ENCODE assay signal across 8 cellular contexts in genomic region chr15:41331833-41332787, GRCh38. TPM values are rescaled to one million over a fixed set of nuclear protein-coding genes. Genes with fewer than 3 reads are reported as not detected.
DNase-seq lines count a peak whose midpoint lies in the region; ATAC-seq, FAIRE-seq and TF ChIP-seq lines count a peak whose summit lies in the region.

TSS of gene OIP5 (minus strand) at chr15:41332591. CDS start at chr15:41332561, 30 bp downstream.

- intact Hi-C loops in Calu3 (cut with micrococcal nuclease; ENCODE audit: unreplicated experiment), result loop anchor here (10.0 kb wide), 1 partner anchor 77 kb away; no protein-coding TSS in a partner anchor

- TF ChIP-seq CTCF in Calu3 (IDR thresholded peaks at IDR 0.05; ENCODE audit: unreplicated experiment), result no peak

- BruUV-seq in Calu3 (replicated peaks; lab: Mats Ljungman, UMichigan), result no TSS peak

- H3K36me3 Mint-ChIP-seq in Calu3 (ENCODE audit: insufficient read depth, unreplicated experiment), result peaks cover 31% of the 10 kb centered on the region
- peaks cover 34% of the 10 kb centered on the region for H3K36me3 Mint-ChIP-seq in activated CD8-positive, alpha-beta memory T cell treated with anti-CD3 and anti-CD28 coated beads, Interleukin-2, amount 10 ng/mL, durations not matched to agents 7 days and 5 days

- peak; percentile 98 for FAIRE-seq in endometrium (lab: Jason Lieb, UNC)

- H3K9me3 Mint-ChIP-seq in Calu3 (ENCODE audit: low read depth, unreplicated experiment), result no peaks in the 10 kb centered on the region
- no peaks in the 10 kb centered on the region for H3K9me3 Mint-ChIP-seq in activated CD8-positive, alpha-beta memory T cell treated with anti-CD3 and anti-CD28 coated beads, Interleukin-2, amount 10 ng/mL, durations not matched to agents 7 days and 5 days (ENCODE audit: low read depth)

- peak within 1 kb of the TSS; percentile 87 for H3K27ac Mint-ChIP-seq in Calu3 (ENCODE audit: unreplicated experiment)
- peak within 1 kb of the TSS; percentile 100 for H3K27ac Mint-ChIP-seq in activated CD8-positive, alpha-beta memory T cell treated with anti-CD3 and anti-CD28 coated beads, Interleukin-2, amount 10 ng/mL, durations not matched to agents 7 days and 5 days

- DNase-seq in Calu3, result peak; percentile 90
- DNase-seq in HUDEP-2 (lab: John Stamatoyannopoulos, UW; ENCODE audit: unreplicated experiment in 76 of 76), result peak; percentile 68 to 99 (median 98)
- DNase-seq in NOMO-1 treated with dmso at 0.1 percent for 144 hours (lab: John Stamatoyannopoulos, UW; ENCODE audit: unreplicated experiment), result peak; percentile 99
- DNase-seq in activated CD8-positive, alpha-beta memory T cell treated with anti-CD3 and anti-CD28 coated beads, Interleukin-2, amount 10 ng/mL, durations not matched to agents 7 days and 5 days, result peak; percentile 100
- peak; percentile 96 for DNase-seq in midbrain (lab: John Stamatoyannopoulos, UW)
- DNase-seq in stimulated activated CD8-positive, alpha-beta memory T cell treated with anti-CD3 and anti-CD28 coated beads, Interleukin-2, amount 100 ng/mL, for 1 hour (ENCODE audit: low read depth in 2 of 2), result peak; percentile 92 to 95

- peaks cover 2% of the 10 kb centered on the region for H3K4me1 Mint-ChIP-seq in Calu3 (ENCODE audit: low read depth, unreplicated experiment)
- H3K4me1 Mint-ChIP-seq in activated CD8-positive, alpha-beta memory T cell treated with anti-CD3 and anti-CD28 coated beads, Interleukin-2, amount 10 ng/mL, durations not matched to agents 7 days and 5 days, result peaks cover 33% of the 10 kb centered on the region

- peak within 1 kb of the TSS; percentile 97 for H3K4me3 Mint-ChIP-seq in Calu3 (ENCODE audit: low read depth, unreplicated experiment)
- H3K4me3 Mint-ChIP-seq in activated CD8-positive, alpha-beta memory T cell treated with anti-CD3 and anti-CD28 coated beads, Interleukin-2, amount 10 ng/mL, durations not matched to agents 7 days and 5 days, result peak within 1 kb of the TSS; percentile 100

- ATAC-seq in GM21381 (IDR thresholded peaks at IDR 0.05; ENCODE audit: unreplicated experiment), result peak; percentile 84
- peak; percentile 95 for ATAC-seq in activated CD8-positive, alpha-beta memory T cell treated with anti-CD3 and anti-CD28 coated beads, Interleukin-2, amount 10 ng/mL, durations not matched to agents 7 days and 5 days

- no peaks in the 10 kb centered on the region for H3K27me3 Mint-ChIP-seq in Calu3 (ENCODE audit: unreplicated experiment)
- H3K27me3 Mint-ChIP-seq in activated CD8-positive, alpha-beta memory T cell treated with anti-CD3 and anti-CD28 coated beads, Interleukin-2, amount 10 ng/mL, durations not matched to agents 7 days and 5 days, result no peaks in the 10 kb centered on the region

- CTCF ChIA-PET in Calu3 (lab: Charles Lee), result interaction anchor here (1.0 kb wide), 1 partner anchor 11 kb away, joined by 3 read pairs; no protein-coding TSS in a partner anchor
- CTCF ChIA-PET in activated CD8-positive, alpha-beta memory T cell treated with anti-CD3 and anti-CD28 coated beads, Interleukin-2, amount 10 ng/mL, durations not matched to agents 7 days and 5 days (lab: Charles Lee), result interaction anchor here (0.8 to 1.8 kb wide), 17 partner anchors 10 to 638 kb away, joined by 3 to 7 read pairs (median 4); partner anchors contain the start of genes CHAC1, RAD51 and RPAP1

RNA-seq across cellular contexts. Expression of gene OIP5, which starts in this region (rescaled TPM):
- total RNA-seq in Calu3 (2022), result 8.0 and 8.5 TPM in 2 replicates
- total RNA-seq in activated CD8-positive, alpha-beta memory T cell treated with anti-CD3 and anti-CD28 coated beads, Interleukin-2, amount 10 ng/mL, durations not matched to agents 7 days and 5 days, result 10 to 100 TPM; 21.1 to 21.2 TPM

Comparison
In these comparisons a context has a peak if more than half of its experiments do, and no peak if none do; other contexts are left out.
1. Peak in every context shown above with its lines: DNase-seq and ATAC-seq.